In the genomic region with DNA sequence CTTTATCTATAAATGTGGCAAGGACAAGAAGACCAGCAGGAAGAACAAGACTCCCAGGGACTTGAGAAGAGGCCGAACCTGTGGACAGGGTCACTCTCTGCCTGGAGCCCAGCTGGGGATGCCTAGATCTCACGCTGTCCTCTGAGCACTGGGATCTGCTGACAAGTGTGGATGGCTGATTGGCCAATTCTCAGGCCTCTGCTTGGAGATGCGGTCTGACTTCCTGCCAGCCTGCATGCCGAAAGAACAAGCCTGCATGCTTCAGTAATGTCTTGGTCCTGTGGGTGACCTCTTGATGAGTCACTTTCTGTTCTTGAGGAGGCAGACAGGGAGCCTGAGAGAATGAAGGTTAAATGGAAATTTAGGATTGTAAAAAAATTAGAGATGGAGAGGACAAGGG, we compare ENCODE assay signal across 9 cellular contexts.
DNase-seq lines count a peak whose midpoint lies in the region; ATAC-seq and TF ChIP-seq lines count a peak whose summit lies in the region.
"Had no signal": no experiment of that assay in that cellular context is flagged by ENCODE, and none has a peak within 500 bp of the region (broad histone marks: within the 10 kb centered on the region; RNA-seq: fewer than 3 reads in every experiment).

No MANE protein-coding gene starts in this region.

- DNase-seq in GM04503 (ENCODE audit: low read depth) (peak; percentile 44), adrenal gland (peak in 6 of 7 donors; percentile 36 to 68 (median 43)), mesendoderm (peak; percentile 82), mesothelial cell of epicardium (ENCODE audit: low spot score in 2 of 2, unreplicated experiment in 2 of 2) (no peak)
- no peak for DNase-seq in activated CD8-positive, alpha-beta T cell treated with anti-CD3 and anti-CD28 coated beads for 36 hours

- H3K4ac ChIP-seq in mesendoderm (ENCODE audit: low read depth, low read length): no peak overlapping the region

- POLR2A ChIA-PET in activated CD8-positive, alpha-beta T cell treated with anti-CD3 and anti-CD28 coated beads for 36 hours (lab: Charles Lee): no interaction called here

- no peaks in the 10 kb centered on the region for H3K36me3 Mint-ChIP-seq in activated CD8-positive, alpha-beta T cell treated with anti-CD3 and anti-CD28 coated beads for 36 hours (ENCODE audit: low read depth)
- no peaks in the 10 kb centered on the region for H3K36me3 Mint-ChIP-seq in mesothelial cell of epicardium
- H3K36me3 Mint-ChIP-seq: memory B cell had no signal

- no peak overlapping the region for H2AK5ac ChIP-seq in mesendoderm (ENCODE audit: low read length)

- H3K4me1 Mint-ChIP-seq in activated CD8-positive, alpha-beta T cell treated with anti-CD3 and anti-CD28 coated beads for 36 hours (ENCODE audit: low read depth): no peaks in the 10 kb centered on the region
- H3K4me1 Mint-ChIP-seq in mesothelial cell of epicardium: no peaks in the 10 kb centered on the region

- H3K27ac Mint-ChIP-seq in activated CD8-positive, alpha-beta T cell treated with anti-CD3 and anti-CD28 coated beads for 36 hours: no peak overlapping the region
- no peak overlapping the region for H3K27ac Mint-ChIP-seq in mesothelial cell of epicardium
- H3K27ac Mint-ChIP-seq: memory B cell had no signal

- no peak overlapping the region for H3K18ac ChIP-seq in mesendoderm (ENCODE audit: low read length)

- TF ChIP-seq CTCF in adrenal gland (IDR thresholded peaks at IDR 0.05): no peak
- TF ChIP-seq CTCF in activated CD8-positive, alpha-beta T cell treated with anti-CD3 and anti-CD28 coated beads for 36 hours (IDR thresholded peaks at IDR 0.05): no peak
- TF ChIP-seq CTCF in mesothelial cell of epicardium (IDR thresholded peaks at IDR 0.05; ENCODE audit: unreplicated experiment): no peak

- CTCF ChIA-PET in activated CD8-positive, alpha-beta T cell treated with anti-CD3 and anti-CD28 coated beads for 36 hours (lab: Charles Lee): no interaction called here

- H3K4me3 ChIP-seq in adrenal gland: no peak overlapping the region
- no peak overlapping the region for H3K4me3 ChIP-seq in mesendoderm (ENCODE audit: low read length)

- no peak for TF ChIP-seq POLR2A in adrenal gland (IDR thresholded peaks at IDR 0.05)

- no peak overlapping the region for H2BK15ac ChIP-seq in mesendoderm (replicated peaks; ENCODE audit: low read depth)

- WGBS in adrenal gland, 4 donors: 48 to 64% (median 57%) methylated on average over 4 of the region's 4 CpGs
- WGBS in mesendoderm (ENCODE audit: extremely low coverage, insufficient coverage, low lambda C conversion rate): no CpG with 5 or more reads among the region's 4 CpGs

- no peaks in the 10 kb centered on the region for H3K27me3 ChIP-seq in adrenal gland
- H3K27me3 ChIP-seq in mesendoderm (ENCODE audit: insufficient read depth, low read length, poor library complexity): no peaks in the 10 kb centered on the region

- no peak overlapping the region for H4K5ac ChIP-seq in mesendoderm (ENCODE audit: low read length)

- no peaks in the 10 kb centered on the region for H3K9me3 Mint-ChIP-seq in activated CD8-positive, alpha-beta T cell treated with anti-CD3 and anti-CD28 coated beads for 36 hours
- H3K9me3 Mint-ChIP-seq in mesothelial cell of epicardium: no peaks in the 10 kb centered on the region

- H3K9me3 ChIP-seq in adrenal gland (replicated peaks in 1 of 3): no peaks in the 10 kb centered on the region

- H3K9ac ChIP-seq in mesendoderm (ENCODE audit: low read length): no peak overlapping the region

- H3K4me3 Mint-ChIP-seq in activated CD8-positive, alpha-beta T cell treated with anti-CD3 and anti-CD28 coated beads for 36 hours: no peak overlapping the region
- no peak overlapping the region for H3K4me3 Mint-ChIP-seq in mesothelial cell of epicardium
- H3K4me3 Mint-ChIP-seq: memory B cell had no signal

- intact Hi-C loops in adrenal gland (cut with DNase I): no loop called here
- intact Hi-C loops in activated CD8-positive, alpha-beta T cell treated with anti-CD3 and anti-CD28 coated beads for 36 hours (cut with micrococcal nuclease): no loop called here

- H3K36me3 ChIP-seq in adrenal gland (replicated peaks in 1 of 2): no peaks in the 10 kb centered on the region
- H3K36me3 ChIP-seq in mesendoderm (ENCODE audit: control insufficient read depth, insufficient read depth, low read length): no peaks in the 10 kb centered on the region

- H2BK120ac ChIP-seq in mesendoderm (ENCODE audit: low read depth, low read length): no peak overlapping the region

- H3K79me2 ChIP-seq in mesendoderm (ENCODE audit: control insufficient read depth, insufficient read depth, low read length): no peaks in the 10 kb centered on the region

- H3K23ac ChIP-seq in mesendoderm (ENCODE audit: low read length): no peak overlapping the region

- no peak overlapping the region for H3K4me2 ChIP-seq in mesendoderm (ENCODE audit: low read length)

- H3K27ac ChIP-seq in adrenal gland (no peak overlapping the region), mesendoderm (ENCODE audit: low read depth, low read length) (no peak overlapping the region)

- H3K4me1 ChIP-seq in adrenal gland (replicated peaks in 1 of 2) (no peaks in the 10 kb centered on the region), mesendoderm (ENCODE audit: control insufficient read depth, low read depth, low read length) (no peaks in the 10 kb centered on the region)

- H3K79me1 ChIP-seq in mesendoderm (ENCODE audit: low read length): no peaks in the 10 kb centered on the region

- H3K27me3 Mint-ChIP-seq in activated CD8-positive, alpha-beta T cell treated with anti-CD3 and anti-CD28 coated beads for 36 hours: no peaks in the 10 kb centered on the region
- H3K27me3 Mint-ChIP-seq in mesothelial cell of epicardium (ENCODE audit: low read depth): peaks cover 1% of the 10 kb centered on the region

- ATAC-seq in HG03095 (IDR thresholded peaks at IDR 0.05; ENCODE audit: unreplicated experiment) (peak; percentile 83), HG02678 (IDR thresholded peaks at IDR 0.05; ENCODE audit: unreplicated experiment) (no peak), SK-N-SH treated with all-trans-retinoic acid at 6 μM for 48 hours (no peak)
- no peak for ATAC-seq in activated CD8-positive, alpha-beta T cell treated with anti-CD3 and anti-CD28 coated beads for 36 hours

- H4K8ac ChIP-seq in mesendoderm (ENCODE audit: low read depth, low read length): no peak overlapping the region

- H3K56ac ChIP-seq in mesendoderm (ENCODE audit: low read length): no peak overlapping the region

- H2BK5ac ChIP-seq in mesendoderm (ENCODE audit: low read length): no peak overlapping the region

TF ChIP-seq in SK-N-SH treated with all-trans-retinoic acid at 6 μM for 48 hours, 23 proteins besides CTCF, POLR2A, EP300 and RAD21 (continues in another document):
- no peak for TF ChIP-seq ZC3H10 (CRISPR knock-in tag; IDR thresholded peaks at IDR 0.05)
- TF ChIP-seq BACH2 (CRISPR knock-in tag; IDR thresholded peaks at IDR 0.05; ENCODE audit: borderline replicate concordance): no peak
- no peak for TF ChIP-seq CSDC2 (CRISPR knock-in tag; IDR thresholded peaks at IDR 0.05)
- TF ChIP-seq ZFP30 (CRISPR knock-in tag; IDR thresholded peaks at IDR 0.05): no peak
- no peak for TF ChIP-seq ZNF8 (CRISPR knock-in tag; IDR thresholded peaks at IDR 0.05)
- TF ChIP-seq, protein P1, sequence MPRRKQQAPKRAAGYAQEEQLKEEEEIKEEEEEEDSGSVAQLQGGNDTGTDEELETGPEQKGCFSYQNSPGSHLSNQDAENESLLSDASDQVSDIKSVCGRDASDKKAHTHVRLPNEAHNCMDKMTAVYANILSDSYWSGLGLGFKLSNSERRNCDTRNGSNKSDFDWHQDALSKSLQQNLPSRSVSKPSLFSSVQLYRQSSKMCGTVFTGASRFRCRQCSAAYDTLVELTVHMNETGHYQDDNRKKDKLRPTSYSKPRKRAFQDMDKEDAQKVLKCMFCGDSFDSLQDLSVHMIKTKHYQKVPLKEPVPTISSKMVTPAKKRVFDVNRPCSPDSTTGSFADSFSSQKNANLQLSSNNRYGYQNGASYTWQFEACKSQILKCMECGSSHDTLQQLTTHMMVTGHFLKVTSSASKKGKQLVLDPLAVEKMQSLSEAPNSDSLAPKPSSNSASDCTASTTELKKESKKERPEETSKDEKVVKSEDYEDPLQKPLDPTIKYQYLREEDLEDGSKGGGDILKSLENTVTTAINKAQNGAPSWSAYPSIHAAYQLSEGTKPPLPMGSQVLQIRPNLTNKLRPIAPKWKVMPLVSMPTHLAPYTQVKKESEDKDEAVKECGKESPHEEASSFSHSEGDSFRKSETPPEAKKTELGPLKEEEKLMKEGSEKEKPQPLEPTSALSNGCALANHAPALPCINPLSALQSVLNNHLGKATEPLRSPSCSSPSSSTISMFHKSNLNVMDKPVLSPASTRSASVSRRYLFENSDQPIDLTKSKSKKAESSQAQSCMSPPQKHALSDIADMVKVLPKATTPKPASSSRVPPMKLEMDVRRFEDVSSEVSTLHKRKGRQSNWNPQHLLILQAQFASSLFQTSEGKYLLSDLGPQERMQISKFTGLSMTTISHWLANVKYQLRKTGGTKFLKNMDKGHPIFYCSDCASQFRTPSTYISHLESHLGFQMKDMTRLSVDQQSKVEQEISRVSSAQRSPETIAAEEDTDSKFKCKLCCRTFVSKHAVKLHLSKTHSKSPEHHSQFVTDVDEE (CRISPR knock-in tag; IDR thresholded peaks at IDR 0.05): no peak
- TF ChIP-seq ZFP3 (CRISPR knock-in tag; IDR thresholded peaks at IDR 0.05): no peak
- TF ChIP-seq ISL1 (CRISPR knock-in tag; IDR thresholded peaks at IDR 0.05): no peak
- no peak for TF ChIP-seq ZNF70 (CRISPR knock-in tag; IDR thresholded peaks at IDR 0.05)
- no peak for TF ChIP-seq RARB (CRISPR knock-in tag; IDR thresholded peaks at IDR 0.05)
- TF ChIP-seq ESRRG (CRISPR knock-in tag; IDR thresholded peaks at IDR 0.05): no peak
- TF ChIP-seq, protein P2, sequence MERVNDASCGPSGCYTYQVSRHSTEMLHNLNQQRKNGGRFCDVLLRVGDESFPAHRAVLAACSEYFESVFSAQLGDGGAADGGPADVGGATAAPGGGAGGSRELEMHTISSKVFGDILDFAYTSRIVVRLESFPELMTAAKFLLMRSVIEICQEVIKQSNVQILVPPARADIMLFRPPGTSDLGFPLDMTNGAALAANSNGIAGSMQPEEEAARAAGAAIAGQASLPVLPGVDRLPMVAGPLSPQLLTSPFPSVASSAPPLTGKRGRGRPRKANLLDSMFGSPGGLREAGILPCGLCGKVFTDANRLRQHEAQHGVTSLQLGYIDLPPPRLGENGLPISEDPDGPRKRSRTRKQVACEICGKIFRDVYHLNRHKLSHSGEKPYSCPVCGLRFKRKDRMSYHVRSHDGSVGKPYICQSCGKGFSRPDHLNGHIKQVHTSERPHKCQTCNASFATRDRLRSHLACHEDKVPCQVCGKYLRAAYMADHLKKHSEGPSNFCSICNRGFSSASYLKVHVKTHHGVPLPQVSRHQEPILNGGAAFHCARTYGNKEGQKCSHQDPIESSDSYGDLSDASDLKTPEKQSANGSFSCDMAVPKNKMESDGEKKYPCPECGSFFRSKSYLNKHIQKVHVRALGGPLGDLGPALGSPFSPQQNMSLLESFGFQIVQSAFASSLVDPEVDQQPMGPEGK (CRISPR knock-in tag; IDR thresholded peaks at IDR 0.05; ENCODE audit: borderline replicate concordance): no peak

Comparison
In these comparisons a context has a peak if more than half of its experiments do, and no peak if none do; other contexts are left out.
1. DNase-seq: peak in GM04503 (single experiment), adrenal gland (6 of 7) and mesendoderm (single experiment); none in activated CD8-positive, alpha-beta T cell treated with anti-CD3 and anti-CD28 coated beads for 36 hours (single experiment) and mesothelial cell of epicardium (0 of 2).